In the genomic region with DNA sequence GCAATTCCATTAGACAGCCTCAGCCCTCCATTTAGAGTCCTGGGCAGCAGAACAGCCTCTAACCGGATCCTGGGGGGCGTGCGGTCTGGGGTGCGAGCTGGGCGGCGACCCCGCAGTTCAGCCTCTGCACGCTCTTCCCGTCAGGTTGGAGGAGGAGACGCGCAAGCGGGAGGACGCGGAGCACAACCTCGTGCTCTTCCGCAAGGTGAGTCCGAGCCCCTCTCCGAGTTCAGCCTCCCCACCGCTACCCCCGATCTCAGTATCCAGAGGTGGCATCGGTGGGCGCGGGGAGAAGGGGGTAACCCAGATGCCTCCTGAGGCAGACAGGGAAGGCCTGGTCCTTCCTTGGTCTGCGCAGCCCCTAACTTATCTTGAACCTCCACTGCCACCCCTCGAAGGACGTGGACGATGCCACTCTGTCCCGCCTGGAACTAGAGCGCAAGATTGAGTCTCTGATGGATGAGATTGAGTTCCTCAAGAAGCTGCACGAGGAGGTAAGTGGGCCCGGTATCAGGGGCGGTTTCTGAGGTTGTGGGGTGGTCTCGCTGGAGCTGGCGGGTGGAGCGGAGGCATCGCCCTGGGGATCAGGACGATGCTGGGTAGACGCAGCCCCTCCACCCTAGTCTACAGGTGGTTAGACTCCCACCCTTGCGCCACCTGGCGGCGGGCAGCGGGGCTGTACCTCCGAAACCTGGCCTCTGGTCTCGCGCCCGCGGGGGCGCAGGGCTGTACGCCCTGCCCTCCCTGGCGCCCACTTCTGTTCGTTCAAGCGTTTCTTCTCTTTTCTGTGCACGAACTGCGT, we compare ENCODE assay signal across 7 cellular contexts. TPM values are rescaled to one million over a fixed set of nuclear protein-coding genes. Genes with fewer than 3 reads are reported as not detected.
DNase-seq lines count a peak whose midpoint lies in the region; ATAC-seq and TF ChIP-seq lines count a peak whose summit lies in the region.

No MANE protein-coding gene starts in this region.

- TF ChIP-seq EP300 in gastroesophageal sphincter (IDR thresholded peaks at IDR 0.05), result no peak

- no peaks in the 10 kb centered on the region for H3K79me2 ChIP-seq in smooth muscle cell (ENCODE audit: low read depth)

- H3K4me3 Mint-ChIP-seq in activated T-helper 17 cell treated with anti-CD3 and anti-CD28 coated beads, Interleukin-2, amount 50 U/mL, for 72 hours, result peak overlapping the region; percentile 51

- peak; percentile 75 for ATAC-seq in activated T-helper 17 cell treated with anti-CD3 and anti-CD28 coated beads, Interleukin-2, amount 50 U/mL, for 72 hours (replicated peaks)
- no peak for ATAC-seq in gastroesophageal sphincter
- no peak for ATAC-seq in HG02642 (IDR thresholded peaks at IDR 0.05; ENCODE audit: poor library complexity, unreplicated experiment)

- no peak overlapping the region for H3K9ac ChIP-seq in smooth muscle cell (ENCODE audit: low read depth)

- DNase-seq in GM19240 (ENCODE audit: insufficient read length, low spot score), result peak; percentile 47
- peak; percentile 29 for DNase-seq in NOMO-1 treated with DMSO at 0.1 percent for 48 hours (lab: John Stamatoyannopoulos, UW; ENCODE audit: unreplicated experiment)
- DNase-seq in smooth muscle cell (lab: John Stamatoyannopoulos, UW; ENCODE audit: unreplicated experiment), result no peak
- DNase-seq in NCI-H2081 (lab: John Stamatoyannopoulos, UW), result no peak

- H3K27ac ChIP-seq in gastroesophageal sphincter (no peak overlapping the region), smooth muscle cell (ENCODE audit: low read depth) (no peak overlapping the region)

- H3K27me3 ChIP-seq in gastroesophageal sphincter, result peaks cover 71% of the 10 kb centered on the region
- peaks cover 61% of the 10 kb centered on the region for H3K27me3 ChIP-seq in smooth muscle cell (ENCODE audit: low read depth)

- no peaks in the 10 kb centered on the region for H3K9me3 Mint-ChIP-seq in activated T-helper 17 cell treated with anti-CD3 and anti-CD28 coated beads, Interleukin-2, amount 50 U/mL, for 72 hours

- peaks cover 29% of the 10 kb centered on the region for H3K27me3 Mint-ChIP-seq in activated T-helper 17 cell treated with anti-CD3 and anti-CD28 coated beads, Interleukin-2, amount 50 U/mL, for 72 hours

- no peak for TF ChIP-seq POLR2A in gastroesophageal sphincter (IDR thresholded peaks at IDR 0.05)

- H3K4me1 ChIP-seq in gastroesophageal sphincter (peaks cover 0 to 46% (median 23%) of the 10 kb centered on the region in 3 donors), smooth muscle cell (ENCODE audit: low read depth) (no peaks in the 10 kb centered on the region)

- H3K4me2 ChIP-seq in smooth muscle cell, result peak overlapping the region; percentile 79

- H4K20me1 ChIP-seq in smooth muscle cell (ENCODE audit: low read depth), result no peaks in the 10 kb centered on the region

- H2AFZ ChIP-seq in smooth muscle cell (ENCODE audit: low read depth), result no peak overlapping the region

- TF ChIP-seq CTCF in gastroesophageal sphincter (IDR thresholded peaks at IDR 0.05) (peak in 3 of 4 experiments; percentile 15 to 65 (median 37)), smooth muscle cell (IDR thresholded peaks at IDR 0.05; ENCODE audit: borderline replicate concordance, insufficient read depth, poor library complexity, severe bottlenecking) (peak; percentile 67)

- no peaks in the 10 kb centered on the region for H3K36me3 Mint-ChIP-seq in activated T-helper 17 cell treated with anti-CD3 and anti-CD28 coated beads, Interleukin-2, amount 50 U/mL, for 72 hours (ENCODE audit: low read depth)

- H3K9me3 ChIP-seq in gastroesophageal sphincter, result no peaks in the 10 kb centered on the region
- H3K9me3 ChIP-seq in smooth muscle cell (replicated peaks; ENCODE audit: low read depth), result no peaks in the 10 kb centered on the region

- H3K27ac Mint-ChIP-seq in activated T-helper 17 cell treated with anti-CD3 and anti-CD28 coated beads, Interleukin-2, amount 50 U/mL, for 72 hours, result no peak overlapping the region

- no peaks in the 10 kb centered on the region for H3F3A ChIP-seq in smooth muscle cell (ENCODE audit: low read depth)

- no CpG with 5 or more reads among the region's 54 CpGs for WGBS in gastroesophageal sphincter (ENCODE audit: low coverage in 1 of 2), 2 donors
- 41% methylated on average over 53 of the region's 54 CpGs for WGBS in smooth muscle cell (ENCODE audit: low lambda C conversion rate)

- H3K4me3 ChIP-seq in gastroesophageal sphincter (peak overlapping the region in 1 of 2 donors; percentile 23), smooth muscle cell (no peak overlapping the region)

- H3K36me3 ChIP-seq in gastroesophageal sphincter, result no peaks in the 10 kb centered on the region
- no peaks in the 10 kb centered on the region for H3K36me3 ChIP-seq in smooth muscle cell (ENCODE audit: low read depth)

- H3K4me1 Mint-ChIP-seq in activated T-helper 17 cell treated with anti-CD3 and anti-CD28 coated beads, Interleukin-2, amount 50 U/mL, for 72 hours, result no peaks in the 10 kb centered on the region

RNA-seq across cellular contexts. Expression of gene PRPH, which starts 1.3 kb away (rescaled TPM):
- total RNA-seq in activated T-helper 17 cell treated with anti-CD3 and anti-CD28 coated beads, Interleukin-2, amount 50 U/mL, for 72 hours, result under 1 TPM in 1 of 2 donors, not detected in 1; 0.32 TPM
- total RNA-seq in gastroesophageal sphincter (10 to 100 TPM in 1 of 4 donors, 1 to 10 TPM in 3; 3.0 to 16.2 (median 5.8) TPM), smooth muscle cell (not detected in 2 replicates)
- polyA plus RNA-seq in smooth muscle cell, result 0.43 TPM in 1 of 2 replicates, not detected in the other

RNA-seq across cellular contexts. Expression of gene TROAP, which starts 26.8 kb away (rescaled TPM):
- 10 to 100 TPM; 53.9 to 56.5 TPM for total RNA-seq in activated T-helper 17 cell treated with anti-CD3 and anti-CD28 coated beads, Interleukin-2, amount 50 U/mL, for 72 hours
- total RNA-seq in gastroesophageal sphincter (under 1 TPM in 1 of 4 donors, not detected in 3; 0.22 TPM), smooth muscle cell (2.6 and 3.7 TPM in 2 replicates)
- polyA plus RNA-seq in smooth muscle cell, result 8.5 and 10.2 TPM in 2 replicates

RNA-seq across cellular contexts. Expression of gene TUBA1C, which starts 31.4 kb away (rescaled TPM):
- 100 to 1,000 TPM; 277 to 363 TPM for total RNA-seq in activated T-helper 17 cell treated with anti-CD3 and anti-CD28 coated beads, Interleukin-2, amount 50 U/mL, for 72 hours
- total RNA-seq in gastroesophageal sphincter (100 to 1,000 TPM; 122 to 210 (median 131) TPM), smooth muscle cell (538 and 586 TPM in 2 replicates)
- 280 and 284 TPM in 2 replicates for polyA plus RNA-seq in smooth muscle cell

RNA-seq across cellular contexts. Expression of gene C1QL4, which starts 40.8 kb away (rescaled TPM):
- total RNA-seq in activated T-helper 17 cell treated with anti-CD3 and anti-CD28 coated beads, Interleukin-2, amount 50 U/mL, for 72 hours, result not detected
- total RNA-seq in gastroesophageal sphincter (not detected), smooth muscle cell (not detected in 2 replicates)
- 0.09 TPM in 1 of 2 replicates, not detected in the other for polyA plus RNA-seq in smooth muscle cell

RNA-seq across cellular contexts. Expression of gene DNAJC22, which starts 50.5 kb away (rescaled TPM):
- total RNA-seq in activated T-helper 17 cell treated with anti-CD3 and anti-CD28 coated beads, Interleukin-2, amount 50 U/mL, for 72 hours, result not detected
- under 1 TPM in 2 of 4 donors, not detected in 2; 0.08 to 0.40 TPM for total RNA-seq in gastroesophageal sphincter
- total RNA-seq in smooth muscle cell, result 0.09 and 1.1 TPM in 2 replicates
- 1.8 and 2.4 TPM in 2 replicates for polyA plus RNA-seq in smooth muscle cell

Comparison
In these comparisons a context has a peak if more than half of its experiments do, and no peak if none do; other contexts are left out.
1. DNase-seq: peak in GM19240 (single experiment) and NOMO-1 treated with DMSO at 0.1 percent for 48 hours (single experiment); none in smooth muscle cell (single experiment) and NCI-H2081 (0 of 2).
2. RNA of gene TROAP, which starts 26.8 kb away (total RNA-seq): 53.9 to 56.5 TPM in activated T-helper 17 cell treated with anti-CD3 and anti-CD28 coated beads, Interleukin-2, amount 50 U/mL, for 72 hours; 2.6 to 3.7 TPM in smooth muscle cell and 0.22 TPM in gastroesophageal sphincter; every median in the first group is over 10 times any median in the second.